In the genomic region with DNA sequence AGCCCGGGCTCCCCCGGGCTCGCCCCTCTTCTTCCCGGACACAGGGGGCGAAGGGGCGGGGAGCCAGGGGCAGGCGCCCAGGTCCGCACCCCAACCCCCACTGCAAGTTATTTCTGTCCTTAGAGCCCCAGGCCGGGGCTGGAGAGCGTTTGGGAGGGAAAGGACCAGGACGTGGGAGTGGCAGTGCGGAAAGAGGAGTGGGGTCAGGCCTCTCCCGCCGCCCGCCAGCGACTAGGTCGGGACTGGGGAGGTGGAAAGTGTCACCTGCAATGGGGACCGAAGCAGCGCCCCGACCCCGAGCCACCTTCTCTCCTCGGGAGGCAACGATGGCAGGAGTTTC, we compare ENCODE assay signal across 11 cellular contexts. TPM values are rescaled to one million over a fixed set of nuclear protein-coding genes. Genes with fewer than 3 reads are reported as not detected.
DNase-seq lines count a peak whose midpoint lies in the region; ATAC-seq, FAIRE-seq and TF ChIP-seq lines count a peak whose summit lies in the region.
"Had no signal": no experiment of that assay in that cellular context is flagged by ENCODE, and none has a peak within 500 bp of the region (broad histone marks: within the 10 kb centered on the region; RNA-seq: fewer than 3 reads in every experiment).

No MANE protein-coding gene starts in this region.

- TF ChIP-seq CTCF in Calu3 (IDR thresholded peaks at IDR 0.05; ENCODE audit: unreplicated experiment) = no peak
- no peak for TF ChIP-seq CTCF in foreskin keratinocyte (conservative IDR thresholded peaks at IDR 0.05)
- TF ChIP-seq CTCF in pancreas (IDR thresholded peaks at IDR 0.05) = no peak

- intact Hi-C loops in Calu3 (cut with micrococcal nuclease; ENCODE audit: unreplicated experiment) (no loop called here), pancreas (cut with DNase I) (no loop called here)

- H3K36me3 Mint-ChIP-seq in Calu3 (ENCODE audit: insufficient read depth, unreplicated experiment) = peaks cover 10% of the 10 kb centered on the region

- H3K27ac Mint-ChIP-seq in Calu3 (ENCODE audit: unreplicated experiment) = no peak overlapping the region

- H3K9me3 ChIP-seq in NT2/D1 (ENCODE audit: insufficient read depth, low read length) (no peaks in the 10 kb centered on the region), pancreas (no peaks in the 10 kb centered on the region)

- no peaks in the 10 kb centered on the region for H3K27me3 ChIP-seq in NT2/D1 (ENCODE audit: insufficient read depth, insufficient read length)
- peaks cover 10% of the 10 kb centered on the region for H3K27me3 ChIP-seq in foreskin keratinocyte
- H3K27me3 ChIP-seq in pancreas = no peaks in the 10 kb centered on the region

- H3K4me3 ChIP-seq in NT2/D1 (ENCODE audit: insufficient read length, low read depth) (peak overlapping the region; percentile 42), pancreas (peak overlapping the region; percentile 18 to 56 (median 46))

- peak; percentile 11 for DNase-seq in Calu3
- DNase-seq in NT2/D1 (ENCODE audit: low read depth, low spot score) = no peak
- no peak for DNase-seq in foreskin keratinocyte
- DNase-seq in pancreas = peak in 3 of 6 donors; percentile 2 to 58 (median 21)
- DNase-seq in occipital lobe (lab: John Stamatoyannopoulos, UW) = no peak
- no peak for DNase-seq in GDM1 (lab: John Stamatoyannopoulos, UW)
- no peak for DNase-seq in GM19240 (ENCODE audit: insufficient read length, low spot score)
- DNase-seq in NCI-H2196 (lab: John Stamatoyannopoulos, UW; ENCODE audit: unreplicated experiment) = no peak

- H3K27ac ChIP-seq in foreskin keratinocyte = no peak overlapping the region
- no peak overlapping the region for H3K27ac ChIP-seq in pancreas

- peak overlapping the region; percentile 74 for H3K4me3 Mint-ChIP-seq in Calu3 (ENCODE audit: low read depth, unreplicated experiment)

- CTCF ChIA-PET in Calu3 (lab: Charles Lee) = no interaction called here

- H3K9me3 Mint-ChIP-seq in Calu3 (ENCODE audit: low read depth, unreplicated experiment) = no peaks in the 10 kb centered on the region

- no peak for FAIRE-seq in pancreas (lab: Jason Lieb, UNC)
- FAIRE-seq: frontal cortex had no signal

- H3K9ac ChIP-seq in NT2/D1 (ENCODE audit: insufficient read length, low read depth) = peak overlapping the region; percentile 56

- 2 to 23% methylated on average over 22 to 23 of the region's 23 CpGs for WGBS in pancreas, 2 donors

- BruUV-seq in Calu3 (replicated peaks; lab: Mats Ljungman, UMichigan) = no TSS peak

- peak; percentile 23 for ATAC-seq in foreskin keratinocyte
- ATAC-seq in pancreas = peak; percentile 35 to 60 (median 46)

- H3K36me3 ChIP-seq in NT2/D1 (ENCODE audit: insufficient read depth, insufficient read length, low read length) = no peaks in the 10 kb centered on the region
- H3K36me3 ChIP-seq in pancreas = no peaks in the 10 kb centered on the region

- no peaks in the 10 kb centered on the region for H3K4me1 ChIP-seq in NT2/D1 (ENCODE audit: insufficient read depth, insufficient read length)
- no peaks in the 10 kb centered on the region for H3K4me1 ChIP-seq in foreskin keratinocyte
- no peaks in the 10 kb centered on the region for H3K4me1 ChIP-seq in pancreas

- H3K4me1 Mint-ChIP-seq in Calu3 (ENCODE audit: low read depth, unreplicated experiment) = peaks cover 21% of the 10 kb centered on the region

- H3K27me3 Mint-ChIP-seq in Calu3 (ENCODE audit: unreplicated experiment) = no peaks in the 10 kb centered on the region

RNA-seq across cellular contexts. Expression of gene CCDC160, which starts 0.4 kb away (rescaled TPM):
- total RNA-seq in Calu3 (2022) (1.0 and 1.7 TPM in 2 replicates), foreskin keratinocyte (not detected in 2 replicates), pancreas (under 1 TPM; 0.09 to 0.44 (median 0.13) TPM), occipital lobe (1.1 TPM)
- polyA plus RNA-seq in foreskin keratinocyte (not detected in 2 replicates), pancreas (under 1 TPM; 0.53 to 0.92 TPM)
- total RNA-seq: activated CD8-positive, alpha-beta memory T cell treated with anti-CD3 and anti-CD28 coated beads for 36 hours; NCI-H460 had no signal
